Comparison of ENCODE assay signal across 23 cellular contexts in the genomic region with DNA sequence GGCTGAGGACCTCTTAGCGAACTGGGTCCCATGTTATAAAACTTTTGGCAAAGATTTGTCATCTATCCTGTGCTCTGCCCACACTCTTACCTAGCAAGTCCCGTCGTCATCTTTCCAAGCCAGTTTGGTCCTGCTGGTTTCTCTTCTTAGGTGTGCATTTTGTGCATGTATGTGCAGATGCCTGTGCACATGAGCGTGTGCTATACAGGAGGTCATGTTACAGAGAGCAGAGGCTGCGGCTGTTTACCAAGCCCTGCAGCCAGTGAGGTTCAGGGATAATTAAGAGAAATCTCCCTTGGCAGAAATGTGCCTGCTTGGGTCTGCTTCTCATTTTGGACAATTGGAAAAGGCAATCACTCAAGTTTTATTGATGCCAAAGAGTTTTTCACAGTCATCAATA.
DNase-seq lines count a peak whose midpoint lies in the region; ATAC-seq, FAIRE-seq and TF ChIP-seq lines count a peak whose summit lies in the region.
"Had no signal": no experiment of that assay in that cellular context is flagged by ENCODE, and none has a peak within 500 bp of the region (broad histone marks: within the 10 kb centered on the region; RNA-seq: fewer than 3 reads in every experiment).

No MANE protein-coding gene starts in this region.

- no peak overlapping the region for H2AFZ ChIP-seq in hepatocyte

- ATAC-seq in stimulated activated naive CD8-positive, alpha-beta T cell treated with anti-CD3 and anti-CD28 coated beads, Interleukin-15, Interleukin-2, amounts not matched to agents 100 U/mL and 50 U/mL, for 24 hours, result no peak
- ATAC-seq: GM23338, HCT116 had no signal

- H3K27ac ChIP-seq in BLaER1 (no peak overlapping the region), hepatocyte (peak overlapping the region; percentile 33), tibial artery (peak overlapping the region; percentile 65 to 71)
- H3K27ac ChIP-seq: C4-2B, HL-60, SK-N-MC had no signal

- FAIRE-seq in GM19239 (lab: Jason Lieb, UNC), result peak; percentile 8
- FAIRE-seq: GM12891 had no signal

- no peaks in the 10 kb centered on the region for H3K27me3 ChIP-seq in BLaER1
- H3K27me3 ChIP-seq in hepatocyte, result no peaks in the 10 kb centered on the region
- no peaks in the 10 kb centered on the region for H3K27me3 ChIP-seq in tibial artery

- H3K36me3 ChIP-seq in BLaER1 (no peaks in the 10 kb centered on the region), hepatocyte (replicated peaks; ENCODE audit: insufficient read depth, low read depth) (no peaks in the 10 kb centered on the region), tibial artery (no peaks in the 10 kb centered on the region)

- intact Hi-C loops in tibial artery (cut with DNase I; ENCODE audit: low total_unique reads), result loop anchor here (10.0 kb wide), 1 partner anchor 45 kb away; no protein-coding TSS in a partner anchor

- WGBS in hepatocyte (ENCODE audit: low lambda C conversion rate, missing lambda C conversion rate), result 68% methylated on average over 5 of the region's 5 CpGs

- H3K4me1 ChIP-seq in BLaER1 (peaks cover 34% of the 10 kb centered on the region), hepatocyte (ENCODE audit: insufficient read depth) (peaks cover 5% of the 10 kb centered on the region), tibial artery (peaks cover 0 to 45% (median 33%) of the 10 kb centered on the region in 4 donors)

- H3K9ac ChIP-seq in BLaER1, result no peak overlapping the region

- no peak overlapping the region for H3K4me3 ChIP-seq in BLaER1
- no peak overlapping the region for H3K4me3 ChIP-seq in hepatocyte
- no peak overlapping the region for H3K4me3 ChIP-seq in tibial artery
- H3K4me3 ChIP-seq: GM23338, SK-N-MC had no signal

- H3K9me3 ChIP-seq in BLaER1 (no peaks in the 10 kb centered on the region), hepatocyte (ENCODE audit: low read depth) (no peaks in the 10 kb centered on the region), tibial artery (no peaks in the 10 kb centered on the region)

- no peaks in the 10 kb centered on the region for H3K9me2 ChIP-seq in hepatocyte (replicated peaks; ENCODE audit: insufficient read depth)

- DNase-seq in GM19239 (ENCODE audit: insufficient read length, low spot score) (no peak), hepatocyte (ENCODE audit: low spot score) (no peak), tibial artery (no peak), NCI-H146 treated with DMSO at 0.1 percent for 48 hours (lab: John Stamatoyannopoulos, UW; ENCODE audit: unreplicated experiment) (no peak), NCI-H2227 treated with DMSO at 0.1 percent for 48 hours (lab: John Stamatoyannopoulos, UW) (no peak)
- DNase-seq in stimulated activated naive CD8-positive, alpha-beta T cell treated with anti-CD3 and anti-CD28 coated beads, Interleukin-15, Interleukin-2, amounts not matched to agents 100 U/mL and 50 U/mL, for 24 hours, result no peak
- DNase-seq: Calu3; CD8-positive, alpha-beta memory T cell; DMS153; KBM-7; NCI-H1092; NCI-H1436 treated with DMSO at 0.1 percent for 48 hours; NCI-H2029 treated with DMSO at 0.1 percent for 48 hours; NCI-H446; NCI-H526; SHP77 had no signal

- H4K20me1 ChIP-seq in BLaER1, result no peaks in the 10 kb centered on the region
- no peaks in the 10 kb centered on the region for H4K20me1 ChIP-seq in hepatocyte (ENCODE audit: insufficient read depth, poor library complexity, severe bottlenecking)

- H3K4me2 ChIP-seq in BLaER1, result peak overlapping the region; percentile 66
- no peak overlapping the region for H3K4me2 ChIP-seq in hepatocyte
- H3K4me2 ChIP-seq: GM23338 had no signal

- no peaks in the 10 kb centered on the region for H3K79me2 ChIP-seq in hepatocyte

- TF ChIP-seq CTCF in hepatocyte (IDR thresholded peaks at IDR 0.05; ENCODE audit: poor library complexity) (no peak), tibial artery (IDR thresholded peaks at IDR 0.05) (no peak)
